ENCODE assay signal across 11 cellular contexts in the genomic region with DNA sequence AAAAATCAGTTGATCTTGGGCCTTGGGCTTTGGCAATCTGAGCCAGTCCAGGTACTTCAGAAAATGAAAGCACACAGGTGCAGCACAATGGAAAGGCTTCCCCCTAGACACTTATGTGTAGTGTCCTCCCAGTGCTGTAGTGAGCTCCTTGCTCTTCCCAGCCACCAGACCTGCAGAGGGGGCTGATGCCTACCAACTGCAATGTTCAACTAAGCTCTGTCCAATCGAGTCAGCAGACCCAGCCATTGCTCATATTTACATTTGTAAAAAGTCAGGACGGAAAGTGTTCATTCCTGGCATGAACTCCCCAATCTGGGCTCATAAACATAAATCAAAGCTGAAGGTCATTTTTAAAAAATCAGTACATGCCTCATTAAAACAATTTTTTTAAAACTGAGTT.
A peak's percentile ranks its signal among the peaks of the same experiment; 100 is the strongest.
DNase-seq lines count a peak whose midpoint lies in the region; TF ChIP-seq lines count a peak whose summit lies in the region.
"Had no signal": no experiment of that assay in that cellular context is flagged by ENCODE, and none has a peak within 500 bp of the region (broad histone marks: within the 10 kb centered on the region; RNA-seq: fewer than 3 reads in every experiment).

No MANE protein-coding gene starts in this region.

- DNase-seq in AG20443 (ENCODE audit: low spot score) (peak; percentile 39), LHCN-M2 (ENCODE audit: low read depth) (peak; percentile 41), adipocyte (ENCODE audit: low read depth) (peak; percentile 40), lung microvascular endothelial cell (ENCODE audit: low read depth in 2 of 2) (peak; percentile 78 to 82), NCI-H146 treated with DMSO at 0.1 percent for 48 hours (lab: John Stamatoyannopoulos, UW; ENCODE audit: unreplicated experiment) (no peak), coronary artery (ENCODE audit: low spot score) (no peak), retina (no peak)
- DNase-seq in activated CD4-positive, alpha-beta T cell treated with anti-CD3 and anti-CD28 coated beads for 48 hours, result no peak
- DNase-seq: DMS79 treated with DMSO at 0.1 percent for 48 hours, foreskin melanocyte, NCI-H1694 had no signal

- no peak overlapping the region for H3K9ac ChIP-seq in adipocyte (ENCODE audit: low read length)

- peaks cover 5% of the 10 kb centered on the region for H3K9me3 ChIP-seq in adipocyte (ENCODE audit: control insufficient read depth, low read length)

- no peak for TF ChIP-seq CTCF in coronary artery (IDR thresholded peaks at IDR 0.05)

- no peaks in the 10 kb centered on the region for H3K36me3 ChIP-seq in adipocyte (ENCODE audit: control insufficient read depth, insufficient read depth, low read length, severe bottlenecking)

- no peak overlapping the region for H3K4me3 ChIP-seq in adipocyte (ENCODE audit: low read length)
- no peak overlapping the region for H3K4me3 ChIP-seq in coronary artery

- no peaks in the 10 kb centered on the region for H3K4me1 ChIP-seq in adipocyte (ENCODE audit: control insufficient read depth, insufficient read depth, low read length)

- no peaks in the 10 kb centered on the region for H3K27me3 ChIP-seq in adipocyte (replicated peaks; ENCODE audit: control insufficient read depth, insufficient read depth, low read length)

- peak overlapping the region in 1 of 2 donors; percentile 25 for H3K27ac ChIP-seq in coronary artery

Comparison
In these comparisons a context has a peak if more than half of its experiments do, and no peak if none do; other contexts are left out.
1. DNase-seq: peak in AG20443 (single experiment), LHCN-M2 (single experiment), adipocyte (single experiment) and lung microvascular endothelial cell (2 of 2); none in activated CD4-positive, alpha-beta T cell treated with anti-CD3 and anti-CD28 coated beads for 48 hours (single experiment), NCI-H146 treated with DMSO at 0.1 percent for 48 hours (single experiment), coronary artery (single experiment) and retina (single experiment).